ENCODE assay signal across 8 cellular contexts in genomic region chr1:227886993-227887696, GRCh38.
A peak's percentile ranks its signal among the peaks of the same experiment; 100 is the strongest.
DNase-seq lines count a peak whose midpoint lies in the region; ATAC-seq, FAIRE-seq and TF ChIP-seq lines count a peak whose summit lies in the region.

No MANE protein-coding gene starts in this region.

- no CpG with 5 or more reads among the region's 30 CpGs for whole genome bisulfite sequencing in H9 (ENCODE audit: extremely low coverage, insufficient read length, low lambda C conversion rate)
- 11 to 13% methylated on average over 23 to 30 of the region's 30 CpGs for WGBS in pancreas, 2 donors

- no peak overlapping the region for H4K91ac ChIP-seq in H9 (ENCODE audit: insufficient read length, low read depth, low read length)

- no peak overlapping the region for H2AK5ac ChIP-seq in H9 (ENCODE audit: insufficient read length, low read length)

- H3K79me2 ChIP-seq in H9 (ENCODE audit: insufficient read depth, low read length), result no peaks in the 10 kb centered on the region

- no peak overlapping the region for H3K56ac ChIP-seq in H9 (ENCODE audit: insufficient read length, low read depth, low read length)

- H2AFZ ChIP-seq in H9 (ENCODE audit: low read length), result no peak overlapping the region

- FAIRE-seq in pancreas (lab: Jason Lieb, UNC), result no peak

- peaks cover 4% of the 10 kb centered on the region for H3K27me3 Mint-ChIP-seq in H9 (ENCODE audit: low read depth)

- H3K27ac ChIP-seq in H9 (ENCODE audit: insufficient read length, low read depth, low read length) (no peak overlapping the region), pancreas (no peak overlapping the region)

- H4K8ac ChIP-seq in H9 (replicated peaks; ENCODE audit: insufficient read length, low read depth, low read length), result no peak overlapping the region

- peak overlapping the region in 1 of 2 experiments; percentile 32; a peak in 1 of 5 replicates for H3K4me3 Mint-ChIP-seq in H9

- H2BK5ac ChIP-seq in H9 (ENCODE audit: insufficient read length, low read length), result no peak overlapping the region

- DNase-seq in H9, result peak; percentile 57
- DNase-seq in activated CD8-positive, alpha-beta memory T cell treated with anti-CD3 and anti-CD28 coated beads, Interleukin-2, amount 50 U/mL, for 48 hours, result peak; percentile 61
- DNase-seq in germinal center (ENCODE audit: low spot score), result peak; percentile 34
- peak in 3 of 6 donors; percentile 43 to 63 (median 58) for DNase-seq in pancreas

- H3K27me3 ChIP-seq in H9 (ENCODE audit: insufficient read depth, low read length) (no peaks in the 10 kb centered on the region), pancreas (no peaks in the 10 kb centered on the region)

- no peak overlapping the region for H2BK15ac ChIP-seq in H9 (ENCODE audit: low read depth, low read length)

- no peaks in the 10 kb centered on the region for H3K23me2 ChIP-seq in H9 (ENCODE audit: insufficient read length, low read depth, low read length, poor library complexity, severe bottlenecking)

- H3K4me1 Mint-ChIP-seq in H9, result peaks cover 3 to 16% of the 10 kb centered on the region in 2 experiments

- no peak overlapping the region for H3K9ac ChIP-seq in H9 (ENCODE audit: extremely low read depth, insufficient read length, low read length)

- intact Hi-C loops in pancreas (cut with DNase I), result no loop called here

- no peaks in the 10 kb centered on the region for H3K9me3 ChIP-seq in H9 (ENCODE audit: control insufficient read depth, low read depth, low read length)
- H3K9me3 ChIP-seq in pancreas, result no peaks in the 10 kb centered on the region

- H3K4me1 ChIP-seq in H9 (ENCODE audit: insufficient read depth, low read length) (no peaks in the 10 kb centered on the region), pancreas (no peaks in the 10 kb centered on the region)

- no peak overlapping the region for H4K5ac ChIP-seq in H9 (ENCODE audit: insufficient read length, low read depth, low read length)

- H2BK12ac ChIP-seq in H9 (ENCODE audit: insufficient read length, low read depth, low read length), result no peak overlapping the region

- H3K18ac ChIP-seq in H9 (ENCODE audit: insufficient read length, low read depth, low read length), result no peak overlapping the region

- H3K14ac ChIP-seq in H9 (ENCODE audit: insufficient read depth, low read length), result peak overlapping the region; percentile 3; the same call in 1 of the 2 replicates

- TF ChIP-seq CTCF in H9 (conservative IDR thresholded peaks at IDR 0.05), result no peak
- TF ChIP-seq CTCF in pancreas (IDR thresholded peaks at IDR 0.05), result no peak

- H3K23ac ChIP-seq in H9 (ENCODE audit: insufficient read length, low read depth, low read length), result no peak overlapping the region

- H3K79me1 ChIP-seq in H9 (ENCODE audit: insufficient read depth, low read depth, low read length, poor library complexity, severe bottlenecking), result no peaks in the 10 kb centered on the region

- peak; percentile 48 to 65 (median 52) for ATAC-seq in pancreas
- ATAC-seq in HG03469 (IDR thresholded peaks at IDR 0.05; ENCODE audit: unreplicated experiment), result no peak
- ATAC-seq in GM18519 (IDR thresholded peaks at IDR 0.05; ENCODE audit: low FRiP score, unreplicated experiment), result no peak
- no peak for ATAC-seq in GM18861 (IDR thresholded peaks at IDR 0.05; ENCODE audit: unreplicated experiment)
- ATAC-seq in HG02885 (IDR thresholded peaks at IDR 0.05; ENCODE audit: poor library complexity, unreplicated experiment), result no peak

- peak overlapping the region in 3 of 4 donors; percentile 2 to 39 (median 24) for H3K4me3 ChIP-seq in pancreas

- no peak overlapping the region for H2BK20ac ChIP-seq in H9 (ENCODE audit: low read depth, low read length, poor library complexity, severe bottlenecking)

- H3K4ac ChIP-seq in H9 (ENCODE audit: low read depth, low read length), result no peak overlapping the region

- H3K36me3 Mint-ChIP-seq in H9 (ENCODE audit: insufficient read depth in 1 of 3, low read depth in 3 of 3), result no peaks in the 10 kb centered on the region; a peak in 2 of 7 replicates

- peak overlapping the region; percentile 44 for H3K4me2 ChIP-seq in H9 (ENCODE audit: insufficient read depth, insufficient read length, low read length)

- H3K27ac Mint-ChIP-seq in H9, result no peak overlapping the region

- no peaks in the 10 kb centered on the region for H3K9me3 Mint-ChIP-seq in H9

- no peaks in the 10 kb centered on the region for H3K36me3 ChIP-seq in pancreas

- H4K20me1 ChIP-seq in H9 (ENCODE audit: control insufficient read depth, insufficient read depth, insufficient read length), result no peaks in the 10 kb centered on the region

- H2BK120ac ChIP-seq in H9 (ENCODE audit: low read depth, low read length, poor library complexity, severe bottlenecking), result no peak overlapping the region

- H3T11ph ChIP-seq in H9 (ENCODE audit: low read length), result no peak overlapping the region

Comparison
In these comparisons a context has a peak if more than half of its experiments do, and no peak if none do; other contexts are left out.
1. ATAC-seq: peak in pancreas (4 of 4); none in HG03469 (single experiment), GM18519 (single experiment), GM18861 (single experiment) and HG02885 (single experiment).